ENCODE assay signal across 20 cellular contexts in the genomic region with DNA sequence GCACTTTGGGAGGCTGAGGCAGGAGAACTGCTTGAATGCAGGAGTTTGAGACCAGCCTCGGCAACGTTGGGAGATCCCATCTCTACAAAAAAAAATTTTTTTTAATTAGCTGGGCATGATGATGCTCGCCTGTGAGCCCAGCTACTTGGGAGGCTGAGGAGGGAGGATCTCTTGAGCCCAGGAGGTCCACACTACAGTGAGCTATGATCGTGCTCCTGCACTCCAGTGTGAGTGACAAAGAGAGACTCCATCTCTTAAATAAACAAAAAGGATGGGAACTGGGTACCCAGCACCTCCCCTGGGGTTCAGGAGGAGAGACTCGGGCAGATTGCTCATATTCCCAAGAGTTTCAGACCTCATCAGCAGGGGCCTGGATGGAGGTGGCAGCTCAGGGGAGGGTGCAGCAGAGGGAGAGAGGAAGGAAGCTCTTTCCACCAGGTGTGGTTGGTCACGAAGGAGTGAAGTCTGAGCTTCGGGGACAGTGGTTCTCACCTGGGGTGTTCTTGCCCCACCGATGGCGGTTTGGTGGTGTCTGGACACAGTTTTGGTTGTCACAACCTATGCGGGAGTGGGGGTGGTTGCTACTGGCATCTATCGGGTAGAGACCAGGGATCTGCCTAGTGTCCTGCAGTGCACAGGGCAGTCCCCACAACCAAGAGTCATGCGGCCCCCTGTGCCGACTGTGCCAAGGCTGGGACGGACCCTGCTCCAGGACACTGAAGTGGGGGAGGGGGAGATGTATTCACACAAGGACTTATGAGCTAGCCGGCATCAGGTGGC.
A peak's percentile ranks its signal among the peaks of the same experiment; 100 is the strongest.
DNase-seq lines count a peak whose midpoint lies in the region; ATAC-seq and TF ChIP-seq lines count a peak whose summit lies in the region.
"Had no signal": no experiment of that assay in that cellular context is flagged by ENCODE, and none has a peak within 500 bp of the region (broad histone marks: within the 10 kb centered on the region; RNA-seq: fewer than 3 reads in every experiment).

No MANE protein-coding gene starts in this region.

- DNase-seq in GM12865 (ENCODE audit: low read depth), result no peak
- no peak for DNase-seq in WTC11 (ENCODE audit: low spot score)
- no peak for DNase-seq in NCI-H2196 treated with DMSO at 0.1 percent for 48 hours (lab: John Stamatoyannopoulos, UW; ENCODE audit: unreplicated experiment)
- DNase-seq in NCI-H345 treated with DMSO at 0.1 percent for 48 hours (lab: John Stamatoyannopoulos, UW; ENCODE audit: unreplicated experiment), result no peak
- DNase-seq in activated CD4-positive, alpha-beta T cell treated with anti-CD3 and anti-CD28 coated beads, Interleukin-2, amount 10 ng/mL, durations not matched to agents 7 days and 5 days, result no peak
- DNase-seq: brain microvascular endothelial cell; GOT3; Kasumi-1; NCI-H226; NK-92 treated with Interleukin-12 subunit alpha and Interleukin-12 subunit beta, amount 100 ng/mL, for 24 hours; stimulated activated CD4-positive, alpha-beta T cell treated with anti-CD3 and anti-CD28 coated beads, Interleukin-2, amount 100 ng/mL, for 48 hours; testis had no signal

- H3K36me3 ChIP-seq in BLaER1 (peaks cover 41% of the 10 kb centered on the region), iPS-15b (ENCODE audit: control insufficient read depth, insufficient read depth, low read length) (no peaks in the 10 kb centered on the region)
- H3K36me3 ChIP-seq: brain microvascular endothelial cell, left lung had no signal

- POLR2A ChIA-PET in WTC11 (lab: Charles Lee), result interaction anchor here (1.1 to 2.3 kb wide), 2 partner anchors 9 to 31 kb away, joined by 4 to 14 read pairs; no protein-coding TSS in a partner anchor
- POLR2A ChIA-PET in activated CD4-positive, alpha-beta T cell treated with anti-CD3 and anti-CD28 coated beads, Interleukin-2, amount 10 ng/mL, durations not matched to agents 7 days and 5 days (lab: Charles Lee), result no interaction called here

- H3K27ac ChIP-seq in BLaER1, result no peak overlapping the region
- H3K27ac ChIP-seq: brain microvascular endothelial cell, HL-60, parathyroid adenoma, testis had no signal

- no peak overlapping the region for H3K4me3 ChIP-seq in BLaER1
- peak overlapping the region; percentile 15; the same call in 1 of the 2 replicates for H3K4me3 ChIP-seq in GM12865 (ENCODE audit: low read depth, low read length)
- H3K4me3 ChIP-seq in iPS-15b (ENCODE audit: low read depth, low read length), result peak overlapping the region; percentile 43
- H3K4me3 ChIP-seq: left lung, testis had no signal

- CTCF ChIA-PET in WTC11 (lab: Charles Lee), result interaction anchor here (0.6 to 2.3 kb wide), 14 partner anchors 9 to 184 kb away, joined by 3 to 44 read pairs (median 6); no protein-coding TSS in a partner anchor
- CTCF ChIA-PET in activated CD4-positive, alpha-beta T cell treated with anti-CD3 and anti-CD28 coated beads, Interleukin-2, amount 10 ng/mL, durations not matched to agents 7 days and 5 days (lab: Charles Lee), result interaction anchor here (1.5 to 2.6 kb wide), 2 partner anchors 9 to 30 kb away, joined by 3 to 15 read pairs; no protein-coding TSS in a partner anchor

- no peaks in the 10 kb centered on the region; the same call in 1 of the 2 replicates for H3K9me3 Mint-ChIP-seq in WTC11
- H3K9me3 Mint-ChIP-seq in activated CD4-positive, alpha-beta T cell treated with anti-CD3 and anti-CD28 coated beads, Interleukin-2, amount 10 ng/mL, durations not matched to agents 7 days and 5 days, result peaks cover 10% of the 10 kb centered on the region

- TF ChIP-seq CTCF in GM12865 (IDR thresholded peaks at IDR 0.05; ENCODE audit: insufficient read depth, low read depth, low read length, missing control alignments) (no peak), WTC11 (IDR thresholded peaks at IDR 0.05) (no peak)

- H3K4me3 Mint-ChIP-seq in WTC11, result peak overlapping the region; percentile 43
- no peak overlapping the region for H3K4me3 Mint-ChIP-seq in activated CD4-positive, alpha-beta T cell treated with anti-CD3 and anti-CD28 coated beads, Interleukin-2, amount 10 ng/mL, durations not matched to agents 7 days and 5 days
- H3K4me3 Mint-ChIP-seq: activated naive CD4-positive, alpha-beta T cell treated with anti-CD3 and anti-CD28 coated beads for 36 hours; dendritic cell treated with granulocyte-macrophage colony-stimulating factor and Interleukin-4, amounts not matched to agents 40 ng/mL and 50 ng/mL, for 4 days had no signal

- ATAC-seq in WTC11 (no peak), GM19463 (IDR thresholded peaks at IDR 0.05; ENCODE audit: unreplicated experiment) (no peak)

- H3K27ac Mint-ChIP-seq in WTC11, result peak overlapping the region; percentile 79
- no peak overlapping the region for H3K27ac Mint-ChIP-seq in activated CD4-positive, alpha-beta T cell treated with anti-CD3 and anti-CD28 coated beads, Interleukin-2, amount 10 ng/mL, durations not matched to agents 7 days and 5 days
- H3K27ac Mint-ChIP-seq: dendritic cell treated with granulocyte-macrophage colony-stimulating factor and Interleukin-4, amounts not matched to agents 40 ng/mL and 50 ng/mL, for 4 days had no signal

- H3K4me1 ChIP-seq in BLaER1 (peaks cover 55% of the 10 kb centered on the region), iPS-15b (ENCODE audit: control insufficient read depth, insufficient read depth, low read length) (peaks cover 22% of the 10 kb centered on the region)
- H3K4me1 ChIP-seq: parathyroid adenoma, testis had no signal

- H3K27me3 ChIP-seq in BLaER1 (no peaks in the 10 kb centered on the region), iPS-15b (ENCODE audit: control insufficient read depth, insufficient read depth, low read length) (no peaks in the 10 kb centered on the region)
- H3K27me3 ChIP-seq: brain microvascular endothelial cell, left lung, testis had no signal

- H3K27me3 Mint-ChIP-seq in WTC11 (ENCODE audit: low read depth), result peaks cover 3% of the 10 kb centered on the region; the same call in 1 of the 2 replicates
- no peaks in the 10 kb centered on the region for H3K27me3 Mint-ChIP-seq in activated CD4-positive, alpha-beta T cell treated with anti-CD3 and anti-CD28 coated beads, Interleukin-2, amount 10 ng/mL, durations not matched to agents 7 days and 5 days

- peaks cover 53% of the 10 kb centered on the region for H3K4me1 Mint-ChIP-seq in WTC11
- H3K4me1 Mint-ChIP-seq in activated CD4-positive, alpha-beta T cell treated with anti-CD3 and anti-CD28 coated beads, Interleukin-2, amount 10 ng/mL, durations not matched to agents 7 days and 5 days, result peaks cover 46% of the 10 kb centered on the region

- H3K4me2 ChIP-seq in BLaER1, result peak overlapping the region; percentile 90

- H3K9me3 ChIP-seq in BLaER1, result peaks cover 14% of the 10 kb centered on the region
- no peaks in the 10 kb centered on the region for H3K9me3 ChIP-seq in iPS-15b (ENCODE audit: control insufficient read depth, insufficient read depth, low read length)
- H3K9me3 ChIP-seq: left lung, testis had no signal

- peaks cover 79% of the 10 kb centered on the region for H4K20me1 ChIP-seq in BLaER1

- H3K36me3 Mint-ChIP-seq in WTC11, result peaks cover 3% of the 10 kb centered on the region; the same call in 1 of the 2 replicates
- H3K36me3 Mint-ChIP-seq in activated CD4-positive, alpha-beta T cell treated with anti-CD3 and anti-CD28 coated beads, Interleukin-2, amount 10 ng/mL, durations not matched to agents 7 days and 5 days (ENCODE audit: low read depth), result peaks cover 11% of the 10 kb centered on the region

- H3K9ac ChIP-seq in BLaER1 (no peak overlapping the region), iPS-15b (ENCODE audit: low read depth, low read length) (no peak overlapping the region)
- H3K9ac ChIP-seq: parathyroid adenoma had no signal

TF ChIP-seq in WTC11, 78 proteins besides CTCF, POLR2A, EP300 and RAD21 (continues in another document):
- TF ChIP-seq FOXJ3 (CRISPR knock-in tag; IDR thresholded peaks at IDR 0.05; ENCODE audit: borderline replicate concordance) (no peak), GTF2I (CRISPR knock-in tag; conservative IDR thresholded peaks at IDR 0.05) (no peak)
- TF ChIP-seq, protein P1, sequence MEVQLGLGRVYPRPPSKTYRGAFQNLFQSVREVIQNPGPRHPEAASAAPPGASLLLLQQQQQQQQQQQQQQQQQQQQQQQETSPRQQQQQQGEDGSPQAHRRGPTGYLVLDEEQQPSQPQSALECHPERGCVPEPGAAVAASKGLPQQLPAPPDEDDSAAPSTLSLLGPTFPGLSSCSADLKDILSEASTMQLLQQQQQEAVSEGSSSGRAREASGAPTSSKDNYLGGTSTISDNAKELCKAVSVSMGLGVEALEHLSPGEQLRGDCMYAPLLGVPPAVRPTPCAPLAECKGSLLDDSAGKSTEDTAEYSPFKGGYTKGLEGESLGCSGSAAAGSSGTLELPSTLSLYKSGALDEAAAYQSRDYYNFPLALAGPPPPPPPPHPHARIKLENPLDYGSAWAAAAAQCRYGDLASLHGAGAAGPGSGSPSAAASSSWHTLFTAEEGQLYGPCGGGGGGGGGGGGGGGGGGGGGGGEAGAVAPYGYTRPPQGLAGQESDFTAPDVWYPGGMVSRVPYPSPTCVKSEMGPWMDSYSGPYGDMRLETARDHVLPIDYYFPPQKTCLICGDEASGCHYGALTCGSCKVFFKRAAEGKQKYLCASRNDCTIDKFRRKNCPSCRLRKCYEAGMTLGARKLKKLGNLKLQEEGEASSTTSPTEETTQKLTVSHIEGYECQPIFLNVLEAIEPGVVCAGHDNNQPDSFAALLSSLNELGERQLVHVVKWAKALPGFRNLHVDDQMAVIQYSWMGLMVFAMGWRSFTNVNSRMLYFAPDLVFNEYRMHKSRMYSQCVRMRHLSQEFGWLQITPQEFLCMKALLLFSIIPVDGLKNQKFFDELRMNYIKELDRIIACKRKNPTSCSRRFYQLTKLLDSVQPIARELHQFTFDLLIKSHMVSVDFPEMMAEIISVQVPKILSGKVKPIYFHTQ (CRISPR knock-in tag; IDR thresholded peaks at IDR 0.05), result no peak
